Comparison of ENCODE assay signal across 9 cellular contexts in genomic region chr15:82663186-82663600, GRCh38. TPM values are rescaled to one million over a fixed set of nuclear protein-coding genes. Genes with fewer than 3 reads are reported as not detected.
DNase-seq lines count a peak whose midpoint lies in the region; ATAC-seq lines count a peak whose summit lies in the region.
"Had no signal": no experiment of that assay in that cellular context is flagged by ENCODE, and none has a peak within 500 bp of the region (broad histone marks: within the 10 kb centered on the region; RNA-seq: fewer than 3 reads in every experiment).

No MANE protein-coding gene starts in this region.

- no peak overlapping the region for H3K27ac Mint-ChIP-seq in effector memory CD8-positive, alpha-beta T cell

- no peaks in the 10 kb centered on the region for H3K36me3 Mint-ChIP-seq in effector memory CD8-positive, alpha-beta T cell (ENCODE audit: insufficient read depth)

- H3K4me3 Mint-ChIP-seq in effector memory CD8-positive, alpha-beta T cell = no peak overlapping the region

- H3K9me3 Mint-ChIP-seq in effector memory CD8-positive, alpha-beta T cell = no peaks in the 10 kb centered on the region

- no peaks in the 10 kb centered on the region for H3K4me1 Mint-ChIP-seq in effector memory CD8-positive, alpha-beta T cell (ENCODE audit: low read depth in 2 of 2)

- peaks cover 64 to 95% of the 10 kb centered on the region in 2 donors for H3K27me3 Mint-ChIP-seq in effector memory CD8-positive, alpha-beta T cell

- ATAC-seq in effector memory CD8-positive, alpha-beta T cell (replicated peaks) = no peak
- ATAC-seq in HG03045 (IDR thresholded peaks at IDR 0.05; ENCODE audit: unreplicated experiment) = no peak

- intact Hi-C loops in posterior vena cava (cut with DNase I) = no loop called here

- DNase-seq in activated gamma-delta T cell treated with Interleukin-2 at 50 U/mL for 16 hours (peak; percentile 33), activated gamma-delta T cell (lab: John Stamatoyannopoulos, UW) (no peak), T-helper 2 cell (peak in 3 of 5 experiments; percentile 21 to 41 (median 24)), posterior vena cava (ENCODE audit: low spot score) (peak; percentile 76), midbrain (lab: John Stamatoyannopoulos, UW) (no peak), NCI-H1048 (lab: John Stamatoyannopoulos, UW) (no peak)
- DNase-seq in effector memory CD8-positive, alpha-beta T cell = peak in 2 of 3 experiments; percentile 19 to 27

RNA-seq across cellular contexts. Expression of gene CPEB1, which starts 16.0 kb away (rescaled TPM):
- 1 to 10 TPM; 5.0 to 8.0 TPM for total RNA-seq in posterior vena cava
- total RNA-seq: mononuclear cell had no signal

RNA-seq across cellular contexts. Expression of gene AP3B2, which starts 46.5 kb away (rescaled TPM):
- 1 to 10 TPM in 1 of 2 donors, under 1 TPM in 1; 0.86 to 1.4 TPM for total RNA-seq in posterior vena cava

Comparison
In these comparisons a context has a peak if more than half of its experiments do, and no peak if none do; other contexts are left out.
1. DNase-seq: peak in activated gamma-delta T cell treated with Interleukin-2 at 50 U/mL for 16 hours (single experiment), T-helper 2 cell (3 of 5), effector memory CD8-positive, alpha-beta T cell (2 of 3) and posterior vena cava (single experiment); none in activated gamma-delta T cell (single experiment), midbrain (single experiment) and NCI-H1048 (single experiment).